21 cellular contexts compared by ENCODE assay signal in the genomic region with DNA sequence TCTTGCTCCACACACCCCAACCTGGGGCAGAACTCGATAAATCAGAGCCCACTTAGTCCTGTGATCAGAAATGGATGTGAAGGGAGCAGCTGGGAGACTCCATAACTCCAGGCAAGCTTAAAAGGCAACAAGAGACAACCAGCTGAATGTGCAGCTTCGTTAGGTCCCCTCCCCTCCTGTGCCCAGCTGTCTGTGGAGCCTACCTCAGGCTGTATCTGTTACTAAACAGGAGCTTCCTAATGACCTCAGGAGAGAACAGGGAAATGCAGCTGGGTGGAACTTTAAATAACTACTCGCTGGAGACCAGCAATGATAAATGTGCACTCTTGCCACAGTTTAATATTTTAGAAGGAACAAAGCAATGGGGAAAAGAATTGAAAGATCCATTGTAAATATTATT. TPM values are rescaled to one million over a fixed set of nuclear protein-coding genes. Genes with fewer than 3 reads are reported as not detected.
DNase-seq lines count a peak whose midpoint lies in the region; ATAC-seq and TF ChIP-seq lines count a peak whose summit lies in the region.
"Had no signal": no experiment of that assay in that cellular context is flagged by ENCODE, and none has a peak within 500 bp of the region (broad histone marks: within the 10 kb centered on the region; RNA-seq: fewer than 3 reads in every experiment).

No MANE protein-coding gene starts in this region.

- TF ChIP-seq POLR2A in esophagus squamous epithelium (IDR thresholded peaks at IDR 0.05), result no peak

- no peaks in the 10 kb centered on the region for H4K20me1 ChIP-seq in MM.1S (ENCODE audit: insufficient read depth, low read length)

- DNase-seq in DMS 273 (lab: John Stamatoyannopoulos, UW; ENCODE audit: unreplicated experiment), result peak; percentile 20
- DNase-seq in DMS 273 treated with DMSO at 0.1 percent for 48 hours (lab: John Stamatoyannopoulos, UW), result no peak
- no peak for DNase-seq in MM.1S
- no peak for DNase-seq in esophagus squamous epithelium (lab: John Stamatoyannopoulos, UW)
- DNase-seq in CD8-positive, alpha-beta memory T cell, result no peak
- no peak for DNase-seq in germinal center (ENCODE audit: low spot score)
- DNase-seq: aorta, C1 segment of cervical spinal cord, endodermal cell, kidney, NCI-H187 treated with DMSO at 0.1 percent for 48 hours, NCI-H510A treated with DMSO at 0.1 percent for 48 hours, OCI-M1, T-helper 9 cell had no signal

- no peaks in the 10 kb centered on the region for H3K9me3 Mint-ChIP-seq in CD8-positive, alpha-beta memory T cell
- H3K9me3 Mint-ChIP-seq: endodermal cell had no signal

- CTCF ChIA-PET in CD8-positive, alpha-beta memory T cell (lab: Charles Lee), result no interaction called here

- peak overlapping the region in 2 of 8 donors; percentile 13 to 84 for H3K27ac Mint-ChIP-seq in CD8-positive, alpha-beta memory T cell
- H3K27ac Mint-ChIP-seq: activated CD4-positive, alpha-beta T cell treated with anti-CD3 and anti-CD28 coated beads for 36 hours; endodermal cell had no signal

- peak overlapping the region in 1 of 7 donors; percentile 33 for H3K4me3 Mint-ChIP-seq in CD8-positive, alpha-beta memory T cell
- H3K4me3 Mint-ChIP-seq: activated CD4-positive, alpha-beta T cell treated with anti-CD3 and anti-CD28 coated beads for 36 hours; endodermal cell had no signal

- peaks cover 2 to 8% (median 8%) of the 10 kb centered on the region in 3 donors for H3K36me3 Mint-ChIP-seq in CD8-positive, alpha-beta memory T cell

- H3K9me2 ChIP-seq in MM.1S (replicated peaks; ENCODE audit: insufficient read depth, low read length), result no peaks in the 10 kb centered on the region

- no peak overlapping the region for H3K4me3 ChIP-seq in MM.1S (ENCODE audit: low read length)
- no peak overlapping the region for H3K4me3 ChIP-seq in esophagus squamous epithelium
- no peak overlapping the region for H3K4me3 ChIP-seq in rectal smooth muscle tissue (ENCODE audit: low read length)
- H3K4me3 ChIP-seq in CD8-positive, alpha-beta memory T cell (ENCODE audit: low read length), result no peak overlapping the region
- H3K4me3 ChIP-seq: hepatocyte had no signal

- H3K9me3 ChIP-seq in MM.1S (replicated peaks; ENCODE audit: insufficient read depth, low read length) (no peaks in the 10 kb centered on the region), esophagus squamous epithelium (no peaks in the 10 kb centered on the region)
- no peaks in the 10 kb centered on the region for H3K9me3 ChIP-seq in CD8-positive, alpha-beta memory T cell (ENCODE audit: low read length)

- peaks cover 28 to 61% (median 42%) of the 10 kb centered on the region in 3 donors for H3K4me1 Mint-ChIP-seq in CD8-positive, alpha-beta memory T cell

- H3K36me3 ChIP-seq in MM.1S (replicated peaks; ENCODE audit: insufficient read depth, low read length) (no peaks in the 10 kb centered on the region), esophagus squamous epithelium (peaks cover 0 to 3% (median 0%) of the 10 kb centered on the region in 3 donors), rectal smooth muscle tissue (ENCODE audit: control insufficient read depth, insufficient read depth, low read length) (no peaks in the 10 kb centered on the region)
- H3K36me3 ChIP-seq in CD8-positive, alpha-beta memory T cell (ENCODE audit: insufficient read depth, low read length), result no peaks in the 10 kb centered on the region

- no peaks in the 10 kb centered on the region for H3K27me3 Mint-ChIP-seq in CD8-positive, alpha-beta memory T cell
- H3K27me3 Mint-ChIP-seq: activated CD4-positive, alpha-beta T cell treated with anti-CD3 and anti-CD28 coated beads for 36 hours had no signal

- 56 to 70% methylated on average over 3 of the region's 3 CpGs for WGBS in esophagus squamous epithelium, 2 donors

- peak overlapping the region; percentile 72 for H3K4me2 ChIP-seq in MM.1S (ENCODE audit: low read depth, low read length)
- H3K4me2 ChIP-seq: hepatocyte had no signal

- intact Hi-C loops in esophagus squamous epithelium (cut with DNase I), result no loop called here

- POLR2A ChIA-PET in CD8-positive, alpha-beta memory T cell (lab: Charles Lee), result no interaction called here

- peak overlapping the region; percentile 55 for H2AFZ ChIP-seq in MM.1S (ENCODE audit: low read length)
- H2AFZ ChIP-seq: hepatocyte, parathyroid adenoma had no signal

- H3K27me3 ChIP-seq in MM.1S (replicated peaks; ENCODE audit: insufficient read depth, low read length) (no peaks in the 10 kb centered on the region), esophagus squamous epithelium (no peaks in the 10 kb centered on the region), rectal smooth muscle tissue (ENCODE audit: control insufficient read depth, insufficient read depth, low read length) (no peaks in the 10 kb centered on the region)
- H3K27me3 ChIP-seq in CD8-positive, alpha-beta memory T cell (ENCODE audit: insufficient read depth, low read length, poor library complexity, severe bottlenecking), result no peaks in the 10 kb centered on the region
- H3K27me3 ChIP-seq: hepatocyte had no signal

- peaks cover 68% of the 10 kb centered on the region for H3K4me1 ChIP-seq in MM.1S (ENCODE audit: low read length)
- H3K4me1 ChIP-seq in esophagus squamous epithelium, result peaks cover 0 to 67% (median 36%) of the 10 kb centered on the region in 3 donors
- H3K4me1 ChIP-seq in rectal smooth muscle tissue (ENCODE audit: control insufficient read depth, insufficient read depth, low read length), result peaks cover 13% of the 10 kb centered on the region
- H3K4me1 ChIP-seq in CD8-positive, alpha-beta memory T cell (ENCODE audit: insufficient read depth, low read length), result peaks cover 16% of the 10 kb centered on the region
- H3K4me1 ChIP-seq: parathyroid adenoma had no signal

- peak overlapping the region; percentile 61 for H3K27ac ChIP-seq in MM.1S (ENCODE audit: low read length)
- peak overlapping the region in 3 of 4 donors; percentile 21 to 51 (median 49) for H3K27ac ChIP-seq in esophagus squamous epithelium
- H3K27ac ChIP-seq in rectal smooth muscle tissue (ENCODE audit: low read depth, low read length), result peak overlapping the region; percentile 48
- H3K27ac ChIP-seq in CD8-positive, alpha-beta memory T cell (ENCODE audit: low read depth, low read length), result no peak overlapping the region
- H3K27ac ChIP-seq: 22Rv1, hepatocyte, parathyroid adenoma had no signal

- peaks cover 40% of the 10 kb centered on the region for H3F3A ChIP-seq in MM.1S (ENCODE audit: insufficient read depth, low read length)

- TF ChIP-seq CTCF in MM.1S (IDR thresholded peaks at IDR 0.05; ENCODE audit: low read length) (no peak), esophagus squamous epithelium (IDR thresholded peaks at IDR 0.05) (no peak)

- H3K9ac ChIP-seq in MM.1S (ENCODE audit: low read length), result peak overlapping the region; percentile 7; the same call in 1 of the 2 replicates
- no peak overlapping the region for H3K9ac ChIP-seq in rectal smooth muscle tissue (ENCODE audit: low read length)
- H3K9ac ChIP-seq: parathyroid adenoma had no signal

- peaks cover 4% of the 10 kb centered on the region for H3K79me2 ChIP-seq in MM.1S (ENCODE audit: low read length)
- H3K79me2 ChIP-seq: hepatocyte, parathyroid adenoma had no signal

- ATAC-seq in HG03095 (IDR thresholded peaks at IDR 0.05; ENCODE audit: unreplicated experiment), result no peak
- ATAC-seq: HCT116 had no signal

RNA-seq across cellular contexts. Expression of gene SLC9A9, which starts 25.9 kb away (rescaled TPM):
- total RNA-seq in esophagus squamous epithelium, result 10 to 100 TPM; 11.2 to 22.3 (median 18.9) TPM
- 1 to 10 TPM; 1.2 to 2.2 TPM for total RNA-seq in CD8-positive, alpha-beta memory T cell
- 18.0 TPM for polyA plus RNA-seq in CD8-positive, alpha-beta memory T cell
